ENCODE assay signal across 36 cellular contexts in genomic region chr6:100774681-100775080, GRCh38.
A peak's percentile ranks its signal among the peaks of the same experiment; 100 is the strongest.
DNase-seq lines count a peak whose midpoint lies in the region; ATAC-seq and TF ChIP-seq lines count a peak whose summit lies in the region.
"Had no signal": no experiment of that assay in that cellular context is flagged by ENCODE, and none has a peak within 500 bp of the region (broad histone marks: within the 10 kb centered on the region; RNA-seq: fewer than 3 reads in every experiment).

No MANE protein-coding gene starts in this region.

- H3K79me2 ChIP-seq in hepatocyte: no peaks in the 10 kb centered on the region

- peaks cover 16% of the 10 kb centered on the region for H3K4me1 Mint-ChIP-seq in chondrocyte (ENCODE audit: low read depth)
- H3K4me1 Mint-ChIP-seq in activated CD8-positive, alpha-beta memory T cell treated with anti-CD3 and anti-CD28 coated beads, Interleukin-2, amount 10 ng/mL, durations not matched to agents 7 days and 5 days: no peaks in the 10 kb centered on the region
- H3K4me1 Mint-ChIP-seq in activated naive CD8-positive, alpha-beta T cell treated with anti-CD3 and anti-CD28 coated beads for 36 hours: no peaks in the 10 kb centered on the region
- H3K4me1 Mint-ChIP-seq: neural crest cell; stimulated activated naive B cell treated with anti-CD40 and anti-IgM and Interleukin-4, amounts not matched to agents 10 μg/mL and 1 μg/mL and 100 μg/mL, for 72 hours had no signal

- H3K4me3 ChIP-seq in hepatocyte: no peak overlapping the region
- H3K4me3 ChIP-seq: BLaER1, esophagus squamous epithelium, gastrocnemius medialis, pancreas, SJCRH30 had no signal

- DNase-seq in EL: peak; percentile 22
- DNase-seq in HT1080 (ENCODE audit: low read depth): peak; percentile 18
- no peak for DNase-seq in chondrocyte (ENCODE audit: low spot score)
- DNase-seq in left kidney (ENCODE audit: low read depth, low spot score): peak; percentile 17
- DNase-seq in hepatocyte (ENCODE audit: low spot score): no peak
- no peak for DNase-seq in activated CD8-positive, alpha-beta memory T cell treated with anti-CD3 and anti-CD28 coated beads, Interleukin-2, amount 10 ng/mL, durations not matched to agents 7 days and 5 days
- no peak for DNase-seq in NOMO-1 treated with dmso at 0.1 percent for 144 hours (lab: John Stamatoyannopoulos, UW; ENCODE audit: unreplicated experiment)
- DNase-seq in activated naive CD8-positive, alpha-beta T cell treated with anti-CD3 and anti-CD28 coated beads for 36 hours: no peak
- DNase-seq: ACHN; activated CD4-positive, alpha-beta T cell treated with anti-CD3 and anti-CD28 coated beads for 4 hours; activated T-cell treated with anti-CD3 and anti-CD28 coated beads for 4 hours; aorta; caudate nucleus; DMS53; esophagus squamous epithelium; gastrocnemius medialis; GDM1; Karpas-422; left colon; NCI-H1417 treated with DMSO at 0.1 percent for 48 hours; NCI-H2081; NCI-H345; pancreas; SJCRH30; stimulated activated naive B cell treated with anti-CD40 and anti-IgM and Interleukin-4, amounts not matched to agents 10 μg/mL and 1 μg/mL and 100 μg/mL, for 72 hours; substantia nigra; SW 1271; T1000; trophoblast cell; WERI-Rb-1 had no signal

- WGBS in hepatocyte (ENCODE audit: low lambda C conversion rate, missing lambda C conversion rate): 0% methylated on average over 1 of the region's 1 CpG

- no peaks in the 10 kb centered on the region for H3K9me3 ChIP-seq in hepatocyte (ENCODE audit: low read depth)
- H3K9me3 ChIP-seq: BLaER1, esophagus squamous epithelium, gastrocnemius medialis, pancreas, SJCRH30 had no signal

- H3K27me3 ChIP-seq in hepatocyte: no peaks in the 10 kb centered on the region
- H3K27me3 ChIP-seq: BLaER1, esophagus squamous epithelium, gastrocnemius medialis, pancreas, SJCRH30 had no signal

- H3K4me3 Mint-ChIP-seq in chondrocyte (ENCODE audit: unreplicated experiment): no peak overlapping the region
- H3K4me3 Mint-ChIP-seq in activated CD8-positive, alpha-beta memory T cell treated with anti-CD3 and anti-CD28 coated beads, Interleukin-2, amount 10 ng/mL, durations not matched to agents 7 days and 5 days: no peak overlapping the region
- H3K4me3 Mint-ChIP-seq in activated naive CD8-positive, alpha-beta T cell treated with anti-CD3 and anti-CD28 coated beads for 36 hours: no peak overlapping the region
- H3K4me3 Mint-ChIP-seq: memory B cell; neural crest cell; stimulated activated naive B cell treated with anti-CD40 and anti-IgM and Interleukin-4, amounts not matched to agents 10 μg/mL and 1 μg/mL and 100 μg/mL, for 72 hours had no signal

- no peaks in the 10 kb centered on the region for H4K20me1 ChIP-seq in hepatocyte (ENCODE audit: insufficient read depth, poor library complexity, severe bottlenecking)

- no peak for ATAC-seq in activated CD8-positive, alpha-beta memory T cell treated with anti-CD3 and anti-CD28 coated beads, Interleukin-2, amount 10 ng/mL, durations not matched to agents 7 days and 5 days
- ATAC-seq: activated naive CD4-positive, alpha-beta T cell treated with anti-CD3 and anti-CD28 coated beads, Interleukin-2, amount 50 U/mL, for 72 hours; gastrocnemius medialis; left colon; pancreas; stimulated activated naive B cell treated with anti-CD40 and anti-IgM and Interleukin-4, amounts not matched to agents 10 μg/mL and 1 μg/mL and 100 μg/mL, for 72 hours had no signal

- H3K36me3 ChIP-seq in hepatocyte (replicated peaks; ENCODE audit: insufficient read depth, low read depth): no peaks in the 10 kb centered on the region
- H3K36me3 ChIP-seq: BLaER1, esophagus squamous epithelium, gastrocnemius medialis, pancreas, WERI-Rb-1 had no signal

- no peaks in the 10 kb centered on the region for H3K9me2 ChIP-seq in hepatocyte (replicated peaks; ENCODE audit: insufficient read depth)

- TF ChIP-seq CTCF in chondrocyte (IDR thresholded peaks at IDR 0.05): no peak
- TF ChIP-seq CTCF in hepatocyte (IDR thresholded peaks at IDR 0.05; ENCODE audit: poor library complexity): no peak

- H3K36me3 Mint-ChIP-seq in chondrocyte (ENCODE audit: low read depth): peaks cover 2% of the 10 kb centered on the region
- peaks cover 11% of the 10 kb centered on the region for H3K36me3 Mint-ChIP-seq in activated CD8-positive, alpha-beta memory T cell treated with anti-CD3 and anti-CD28 coated beads, Interleukin-2, amount 10 ng/mL, durations not matched to agents 7 days and 5 days
- H3K36me3 Mint-ChIP-seq in activated naive CD8-positive, alpha-beta T cell treated with anti-CD3 and anti-CD28 coated beads for 36 hours: peaks cover 10% of the 10 kb centered on the region
- H3K36me3 Mint-ChIP-seq: activated naive CD4-positive, alpha-beta T cell treated with anti-CD3 and anti-CD28 coated beads, Interleukin-2, amount 50 U/mL, for 72 hours had no signal

- no peak overlapping the region for H2AFZ ChIP-seq in hepatocyte

- H3K4me1 ChIP-seq in hepatocyte (ENCODE audit: insufficient read depth): no peaks in the 10 kb centered on the region
- H3K4me1 ChIP-seq: BLaER1, esophagus squamous epithelium, gastrocnemius medialis, pancreas, SJCRH30 had no signal

- no peaks in the 10 kb centered on the region for H3K27me3 Mint-ChIP-seq in chondrocyte (ENCODE audit: low read depth)
- H3K27me3 Mint-ChIP-seq in activated CD8-positive, alpha-beta memory T cell treated with anti-CD3 and anti-CD28 coated beads, Interleukin-2, amount 10 ng/mL, durations not matched to agents 7 days and 5 days: no peaks in the 10 kb centered on the region
- H3K27me3 Mint-ChIP-seq in activated naive CD8-positive, alpha-beta T cell treated with anti-CD3 and anti-CD28 coated beads for 36 hours: no peaks in the 10 kb centered on the region
- H3K27me3 Mint-ChIP-seq: memory B cell; stimulated activated naive B cell treated with anti-CD40 and anti-IgM and Interleukin-4, amounts not matched to agents 10 μg/mL and 1 μg/mL and 100 μg/mL, for 72 hours had no signal

- peak overlapping the region; percentile 29 for H3K27ac Mint-ChIP-seq in chondrocyte (ENCODE audit: unreplicated experiment)
- H3K27ac Mint-ChIP-seq in activated CD8-positive, alpha-beta memory T cell treated with anti-CD3 and anti-CD28 coated beads, Interleukin-2, amount 10 ng/mL, durations not matched to agents 7 days and 5 days: no peak overlapping the region
- no peak overlapping the region for H3K27ac Mint-ChIP-seq in activated naive CD8-positive, alpha-beta T cell treated with anti-CD3 and anti-CD28 coated beads for 36 hours
- H3K27ac Mint-ChIP-seq: activated naive CD4-positive, alpha-beta T cell treated with anti-CD3 and anti-CD28 coated beads, Interleukin-2, amount 50 U/mL, for 72 hours; activated T-helper 2 cell treated with anti-CD3 and anti-CD28 coated beads, Interferon-gamma antibody, Interleukin-2, Interleukin-4, amounts not matched to agents 10 μg/mL and 5 μg/mL and 100 μg/mL, durations not matched to agents 14 hours and 24 hours and 36 hours; memory B cell; stimulated activated naive B cell treated with anti-CD40 and anti-IgM and Interleukin-4, amounts not matched to agents 10 μg/mL and 1 μg/mL and 100 μg/mL, for 72 hours had no signal

- no peak overlapping the region for H3K4me2 ChIP-seq in hepatocyte
- H3K4me2 ChIP-seq: BLaER1 had no signal

- H3K9me3 Mint-ChIP-seq in chondrocyte (ENCODE audit: low read depth): no peaks in the 10 kb centered on the region
- no peaks in the 10 kb centered on the region for H3K9me3 Mint-ChIP-seq in activated CD8-positive, alpha-beta memory T cell treated with anti-CD3 and anti-CD28 coated beads, Interleukin-2, amount 10 ng/mL, durations not matched to agents 7 days and 5 days (ENCODE audit: low read depth)
- no peaks in the 10 kb centered on the region for H3K9me3 Mint-ChIP-seq in activated naive CD8-positive, alpha-beta T cell treated with anti-CD3 and anti-CD28 coated beads for 36 hours
- H3K9me3 Mint-ChIP-seq: activated naive CD4-positive, alpha-beta T cell treated with anti-CD3 and anti-CD28 coated beads, Interleukin-2, amount 50 U/mL, for 72 hours; activated T-helper 2 cell treated with anti-CD3 and anti-CD28 coated beads, Interferon-gamma antibody, Interleukin-2, Interleukin-4, amounts not matched to agents 10 μg/mL and 5 μg/mL and 100 μg/mL, durations not matched to agents 14 hours and 24 hours and 36 hours; memory B cell; neural crest cell; stimulated activated naive B cell treated with anti-CD40 and anti-IgM and Interleukin-4, amounts not matched to agents 10 μg/mL and 1 μg/mL and 100 μg/mL, for 72 hours had no signal

- no peak overlapping the region for H3K27ac ChIP-seq in hepatocyte
- H3K27ac ChIP-seq: BLaER1, esophagus squamous epithelium, gastrocnemius medialis, HL-60, pancreas, SJCRH30, WERI-Rb-1 had no signal

- CTCF ChIA-PET in activated CD8-positive, alpha-beta memory T cell treated with anti-CD3 and anti-CD28 coated beads, Interleukin-2, amount 10 ng/mL, durations not matched to agents 7 days and 5 days (lab: Charles Lee): no interaction called here

Comparison
In these comparisons a context has a peak if more than half of its experiments do, and no peak if none do; other contexts are left out.
1. DNase-seq: peak in EL (single experiment), HT1080 (single experiment) and left kidney (single experiment); none in chondrocyte (single experiment), hepatocyte (single experiment), activated CD8-positive, alpha-beta memory T cell treated with anti-CD3 and anti-CD28 coated beads, Interleukin-2, amount 10 ng/mL, durations not matched to agents 7 days and 5 days (single experiment), NOMO-1 treated with dmso at 0.1 percent for 144 hours (single experiment) and activated naive CD8-positive, alpha-beta T cell treated with anti-CD3 and anti-CD28 coated beads for 36 hours (single experiment).